Comparison of ENCODE assay signal across 18 cellular contexts in genomic region chr12:123859035-123859434, GRCh38.
DNase-seq lines count a peak whose midpoint lies in the region; ATAC-seq, FAIRE-seq and TF ChIP-seq lines count a peak whose summit lies in the region.
"Had no signal": no experiment of that assay in that cellular context is flagged by ENCODE, and none has a peak within 500 bp of the region (broad histone marks: within the 10 kb centered on the region; RNA-seq: fewer than 3 reads in every experiment).

No MANE protein-coding gene starts in this region.

- H3K27ac Mint-ChIP-seq in H9 (no peak overlapping the region), neural progenitor cell (no peak overlapping the region)
- H3K27ac Mint-ChIP-seq in naive thymus-derived CD8-positive, alpha-beta T cell, result no peak overlapping the region
- H3K27ac Mint-ChIP-seq: CD8-positive, alpha-beta T cell had no signal

- H3K4me2 ChIP-seq in H9 (ENCODE audit: insufficient read depth, insufficient read length, low read length) (no peak overlapping the region), H1 (ENCODE audit: insufficient read depth in 1 of 2, low read depth in 2 of 2, low read length in 2 of 2) (no peak overlapping the region), neural progenitor cell (no peak overlapping the region)

- H3K23me2 ChIP-seq in H9 (ENCODE audit: insufficient read length, low read depth, low read length, poor library complexity, severe bottlenecking) (no peaks in the 10 kb centered on the region), H1 (ENCODE audit: low read depth, low read length) (no peaks in the 10 kb centered on the region)

- H3K4me1 ChIP-seq in H9 (ENCODE audit: insufficient read depth, low read length), result no peaks in the 10 kb centered on the region
- no peaks in the 10 kb centered on the region for H3K4me1 ChIP-seq in H1 (replicated peaks in 1 of 4; ENCODE audit: control insufficient read depth in 3 of 4, insufficient read depth in 4 of 4, low read length in 3 of 4)
- H3K4me1 ChIP-seq in neural progenitor cell, result no peaks in the 10 kb centered on the region

- H2AK5ac ChIP-seq in H9 (ENCODE audit: insufficient read length, low read length) (no peak overlapping the region), H1 (ENCODE audit: low read depth, low read length) (no peak overlapping the region)

- H4K20me1 ChIP-seq in H9 (ENCODE audit: control insufficient read depth, insufficient read depth, insufficient read length), result no peaks in the 10 kb centered on the region
- peaks cover 0 to 2% of the 10 kb centered on the region in 2 experiments for H4K20me1 ChIP-seq in H1 (replicated peaks in 1 of 2; ENCODE audit: control insufficient read depth in 1 of 2, insufficient read depth in 2 of 2, low read length in 2 of 2)
- H4K20me1 ChIP-seq in neural progenitor cell (ENCODE audit: low read depth), result no peaks in the 10 kb centered on the region

- H2BK15ac ChIP-seq in H9 (ENCODE audit: low read depth, low read length) (no peak overlapping the region), H1 (ENCODE audit: low read length) (no peak overlapping the region)

- H3K79me1 ChIP-seq in H9 (ENCODE audit: insufficient read depth, low read depth, low read length, poor library complexity, severe bottlenecking) (no peaks in the 10 kb centered on the region), H1 (ENCODE audit: low read depth, low read length) (no peaks in the 10 kb centered on the region)

- H3K9me3 Mint-ChIP-seq in H9, result no peaks in the 10 kb centered on the region; a peak in 1 of 5 replicates
- no peaks in the 10 kb centered on the region for H3K9me3 Mint-ChIP-seq in neural progenitor cell
- H3K9me3 Mint-ChIP-seq in naive thymus-derived CD8-positive, alpha-beta T cell, result no peaks in the 10 kb centered on the region
- H3K9me3 Mint-ChIP-seq: CD8-positive, alpha-beta T cell had no signal

- TF ChIP-seq POLR2A in H1 (IDR thresholded peaks at IDR 0.05; ENCODE audit: control extremely low read depth in 1 of 2, low read depth in 2 of 2, low read length in 2 of 2), result no peak
- TF ChIP-seq POLR2A in H54 (IDR thresholded peaks at IDR 0.05; ENCODE audit: low read depth, low read length), result no peak

- H3K4me1 Mint-ChIP-seq in H9 (no peaks in the 10 kb centered on the region), neural progenitor cell (no peaks in the 10 kb centered on the region)
- no peaks in the 10 kb centered on the region for H3K4me1 Mint-ChIP-seq in naive thymus-derived CD8-positive, alpha-beta T cell
- H3K4me1 Mint-ChIP-seq: CD14-positive monocyte had no signal

- TF ChIP-seq EP300 in H1 (IDR thresholded peaks at IDR 0.05; ENCODE audit: borderline replicate concordance in 1 of 2, low read depth in 2 of 2, low read length in 2 of 2), result no peak

- no peaks in the 10 kb centered on the region for H3K79me2 ChIP-seq in H9 (ENCODE audit: insufficient read depth, low read length)
- no peaks in the 10 kb centered on the region for H3K79me2 ChIP-seq in H1 (ENCODE audit: control insufficient read depth in 1 of 2, insufficient read depth in 2 of 2, low read length in 2 of 2)
- H3K79me2 ChIP-seq in neural progenitor cell (ENCODE audit: low read depth), result no peaks in the 10 kb centered on the region

- H3K9me3 ChIP-seq in H9 (ENCODE audit: control insufficient read depth, low read depth, low read length) (no peaks in the 10 kb centered on the region), H1 (ENCODE audit: insufficient read depth in 2 of 2, low read depth in 1 of 2, low read length in 1 of 2) (no peaks in the 10 kb centered on the region), neural progenitor cell (ENCODE audit: low read depth) (no peaks in the 10 kb centered on the region)

- H3K4me3 ChIP-seq in H1 (ENCODE audit: extremely low read depth in 1 of 4, insufficient read depth in 2 of 4, low read depth in 3 of 4, low read length in 4 of 4) (no peak overlapping the region), neural progenitor cell (no peak overlapping the region)
- H3K4me3 ChIP-seq: GM23248 had no signal

- H3K27me3 ChIP-seq in H9 (ENCODE audit: insufficient read depth, low read length) (no peaks in the 10 kb centered on the region), H1 (replicated peaks in 1 of 4; ENCODE audit: control insufficient read depth in 3 of 4, extremely low read depth in 1 of 4, insufficient read depth in 3 of 4, low read length in 3 of 4) (no peaks in the 10 kb centered on the region; a peak in 2 of 7 replicates), neural progenitor cell (peaks cover 13% of the 10 kb centered on the region)

- H3K4ac ChIP-seq in H9 (ENCODE audit: low read depth, low read length) (no peak overlapping the region), H1 (replicated peaks; ENCODE audit: insufficient read length, low read depth, low read length) (no peak overlapping the region)

- H4K91ac ChIP-seq in H9 (ENCODE audit: insufficient read length, low read depth, low read length), result no peak overlapping the region
- H4K91ac ChIP-seq in H1 (replicated peaks; ENCODE audit: insufficient read length, low read length), result no peak overlapping the region

- H3K27ac ChIP-seq in H9 (ENCODE audit: insufficient read length, low read depth, low read length) (no peak overlapping the region), H1 (ENCODE audit: low read depth, low read length) (no peak overlapping the region), neural progenitor cell (no peak overlapping the region)
- H3K27ac ChIP-seq: GM23248 had no signal

- no peak for ATAC-seq in naive thymus-derived CD8-positive, alpha-beta T cell
- ATAC-seq: CD8-positive, alpha-beta T cell; HCT116 had no signal

- no peak overlapping the region for H2BK20ac ChIP-seq in H9 (ENCODE audit: low read depth, low read length, poor library complexity, severe bottlenecking)
- no peak overlapping the region for H2BK20ac ChIP-seq in H1 (ENCODE audit: low read length)

- no peak overlapping the region for H3T11ph ChIP-seq in H9 (ENCODE audit: low read length)

- H3K27me3 Mint-ChIP-seq in H9 (ENCODE audit: low read depth) (peaks cover 59% of the 10 kb centered on the region), neural progenitor cell (ENCODE audit: insufficient read depth, low read depth) (no peaks in the 10 kb centered on the region)
- no peaks in the 10 kb centered on the region for H3K27me3 Mint-ChIP-seq in naive thymus-derived CD8-positive, alpha-beta T cell

- DNase-seq in H9 (peak; percentile 64), H1 (ENCODE audit: low read depth in 1 of 2, low spot score in 2 of 2) (peak; percentile 9 to 56), iPS-NIHi11 (ENCODE audit: low spot score) (peak; percentile 51), neural progenitor cell (ENCODE audit: low spot score) (peak; percentile 50), H54 (ENCODE audit: insufficient read length, low spot score) (no peak)
- DNase-seq in stimulated activated naive CD4-positive, alpha-beta T cell (lab: John Stamatoyannopoulos, UW), result no peak
- DNase-seq in naive thymus-derived CD8-positive, alpha-beta T cell, result no peak
- DNase-seq: CD8-positive, alpha-beta T cell; COR-L47; DMS153; DMS79 treated with DMSO at 0.1 percent for 48 hours; EL; GDM1; GM23248 had no signal

- no peak overlapping the region for H3K56ac ChIP-seq in H9 (ENCODE audit: insufficient read length, low read depth, low read length)
- no peak overlapping the region for H3K56ac ChIP-seq in H1 (replicated peaks; ENCODE audit: insufficient read length, low read depth, low read length)

- H2BK12ac ChIP-seq in H9 (ENCODE audit: insufficient read length, low read depth, low read length) (no peak overlapping the region), H1 (ENCODE audit: low read depth, low read length) (no peak overlapping the region)

- POLR2A ChIA-PET in H1 (lab: Charles Lee; ENCODE audit: partially characterized antibody), result no interaction called here
- POLR2A ChIA-PET in naive thymus-derived CD8-positive, alpha-beta T cell (lab: Charles Lee), result no interaction called here

- WGBS in H9 (ENCODE audit: extremely low coverage, insufficient read length, low lambda C conversion rate), result no CpG with 5 or more reads among the region's 13 CpGs
- 70% methylated on average over 13 of the region's 13 CpGs; no CpG with 5 or more reads in 1 of the 2 experiments for WGBS in H1 (ENCODE audit: extremely low coverage in 1 of 2, insufficient coverage in 1 of 2, insufficient read length in 1 of 2, insufficient replicate concordance in 2 of 2, low coverage in 1 of 2, low lambda C conversion rate in 2 of 2, missing lambda C conversion rate in 1 of 2), 2 experiments

- FAIRE-seq in H1 (lab: Jason Lieb, UNC), result no peak
- FAIRE-seq in H54 (lab: Jason Lieb, UNC), result no peak
- FAIRE-seq: D721Med, HTR-8/SVneo had no signal

- no peaks in the 10 kb centered on the region for H3K36me3 ChIP-seq in H1 (ENCODE audit: control insufficient read depth in 2 of 4, insufficient read depth in 4 of 4, low read length in 3 of 4)
- no peaks in the 10 kb centered on the region for H3K36me3 ChIP-seq in neural progenitor cell

- H3K14ac ChIP-seq in H9 (ENCODE audit: insufficient read depth, low read length) (no peak overlapping the region), H1 (ENCODE audit: insufficient read length) (no peak overlapping the region)

- no peaks in the 10 kb centered on the region for H3K36me3 Mint-ChIP-seq in H9 (ENCODE audit: insufficient read depth in 1 of 3, low read depth in 3 of 3)
- H3K36me3 Mint-ChIP-seq in neural progenitor cell, result no peaks in the 10 kb centered on the region
- no peaks in the 10 kb centered on the region for H3K36me3 Mint-ChIP-seq in naive thymus-derived CD8-positive, alpha-beta T cell
- H3K36me3 Mint-ChIP-seq: CD14-positive monocyte; CD8-positive, alpha-beta T cell had no signal

- no peaks in the 10 kb centered on the region for H3F3A ChIP-seq in neural progenitor cell (ENCODE audit: low read depth)

- peak; percentile 60 to 65 for TF ChIP-seq RAD21 in H1 (IDR thresholded peaks at IDR 0.05 in 1 of 2, conservative IDR thresholded peaks at IDR 0.05 in 1 of 2; ENCODE audit: low read depth in 2 of 2, low read length in 2 of 2)

- H4K5ac ChIP-seq in H9 (ENCODE audit: insufficient read length, low read depth, low read length) (no peak overlapping the region), H1 (ENCODE audit: insufficient read length, low read depth, low read length) (no peak overlapping the region)

- no peak overlapping the region for H2BK5ac ChIP-seq in H9 (ENCODE audit: insufficient read length, low read length)
- H2BK5ac ChIP-seq in H1 (ENCODE audit: low read depth, low read length), result no peak overlapping the region

- H3K4me3 Mint-ChIP-seq in H9, result no peak overlapping the region
- no peak overlapping the region for H3K4me3 Mint-ChIP-seq in neural progenitor cell
- no peak overlapping the region for H3K4me3 Mint-ChIP-seq in naive thymus-derived CD8-positive, alpha-beta T cell
- H3K4me3 Mint-ChIP-seq: CD14-positive monocyte; CD8-positive, alpha-beta T cell had no signal

- H3K18ac ChIP-seq in H9 (ENCODE audit: insufficient read length, low read depth, low read length) (no peak overlapping the region), H1 (ENCODE audit: extremely low read depth, low read length) (no peak overlapping the region)

- H3K23ac ChIP-seq in H9 (ENCODE audit: insufficient read length, low read depth, low read length), result no peak overlapping the region
- H3K23ac ChIP-seq in H1 (ENCODE audit: insufficient read length), result no peak overlapping the region

- H2AFZ ChIP-seq in H9 (ENCODE audit: low read length) (no peak overlapping the region), H1 (ENCODE audit: low read length) (no peak overlapping the region), neural progenitor cell (replicated peaks) (no peak overlapping the region)
- H2AFZ ChIP-seq: GM23248 had no signal

- no peak overlapping the region for H3K9ac ChIP-seq in H9 (ENCODE audit: extremely low read depth, insufficient read length, low read length)
- no peak overlapping the region for H3K9ac ChIP-seq in H1 (replicated peaks in 1 of 4; ENCODE audit: extremely low read depth in 1 of 4, low read depth in 3 of 4, low read length in 3 of 4)
- H3K9ac ChIP-seq in neural progenitor cell, result no peak overlapping the region
- H3K9ac ChIP-seq: GM23248 had no signal

- H2BK120ac ChIP-seq in H9 (ENCODE audit: low read depth, low read length, poor library complexity, severe bottlenecking) (no peak overlapping the region), H1 (replicated peaks; ENCODE audit: low read depth, low read length) (no peak overlapping the region)

- CTCF ChIA-PET in H1 (lab: Charles Lee; ENCODE audit: partially characterized antibody), result interaction anchor here (0.6 to 1.3 kb wide), 3 partner anchors 22 to 79 kb away, joined by 3 to 4 read pairs (median 3); no protein-coding TSS in a partner anchor

- H4K8ac ChIP-seq in H9 (replicated peaks; ENCODE audit: insufficient read length, low read depth, low read length) (no peak overlapping the region), H1 (ENCODE audit: extremely low read depth, insufficient read depth, low read length) (no peak overlapping the region)

- TF ChIP-seq CTCF in H9 (conservative IDR thresholded peaks at IDR 0.05) (peak; percentile 55), H1 (IDR thresholded peaks at IDR 0.05; ENCODE audit: control extremely low read depth in 1 of 3, insufficient read depth in 1 of 3, low read depth in 1 of 3, low read length in 3 of 3) (peak; percentile 38 to 59 (median 52)), neural progenitor cell (IDR thresholded peaks at IDR 0.05) (peak; percentile 36)

Comparison
In these comparisons a context has a peak if more than half of its experiments do, and no peak if none do; other contexts are left out.
1. DNase-seq: peak in H9 (single experiment), H1 (2 of 2), iPS-NIHi11 (single experiment) and neural progenitor cell (single experiment); none in stimulated activated naive CD4-positive, alpha-beta T cell (0 of 6), H54 (single experiment) and naive thymus-derived CD8-positive, alpha-beta T cell (0 of 10).
2. Peak in every context shown above with its lines, with median percentiles within 50 percentile points of each other: CTCF ChIP-seq.